ENCODE assay signal across 8 cellular contexts in genomic region chr10:91309711-91310110, GRCh38.
"Had no signal": no experiment of that assay in that cellular context is flagged by ENCODE, and none has a peak within 500 bp of the region (broad histone marks: within the 10 kb centered on the region; RNA-seq: fewer than 3 reads in every experiment).

No MANE protein-coding gene starts in this region.

- DNase-seq: GDM1, GF-D8 had no signal

- FAIRE-seq: G401.6, GM12878, GM12891, GM12892, GM18507, GM19239 had no signal

- ATAC-seq: GM12878 had no signal

- H3K4me3 ChIP-seq: GM12878 had no signal
